In the genomic region with DNA sequence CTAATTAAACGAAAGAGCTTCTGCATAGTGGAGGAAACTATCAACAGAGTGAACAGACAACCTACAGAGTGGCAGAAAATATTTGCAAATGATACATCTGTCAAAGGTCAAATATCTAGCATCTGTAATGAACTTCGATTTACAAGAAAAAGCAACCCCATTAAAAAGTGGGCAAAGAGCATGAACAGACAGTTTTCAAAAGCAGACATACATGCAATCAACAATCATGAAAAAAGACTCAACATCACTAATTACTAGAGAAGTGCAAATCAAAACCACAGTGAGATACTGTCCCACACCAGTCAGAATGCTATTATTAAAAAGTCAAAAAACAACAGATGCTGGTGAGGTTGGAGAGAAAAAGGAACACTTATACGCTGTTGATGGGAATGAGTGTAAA, we compare ENCODE assay signal across 10 cellular contexts.
"Had no signal": no experiment of that assay in that cellular context is flagged by ENCODE, and none has a peak within 500 bp of the region (broad histone marks: within the 10 kb centered on the region; RNA-seq: fewer than 3 reads in every experiment).

No MANE protein-coding gene starts in this region.

- H3K27ac ChIP-seq: GM23248 had no signal

- DNase-seq: GM23248, GOT3, H7, H9, HCEC 1CT, HFFc6 had no signal

- FAIRE-seq: H1 had no signal

- H3K36me3 ChIP-seq: HAP-1 had no signal

- H3K4me3 ChIP-seq: GM23248, GM23338, HAP-1 had no signal

- H3K9ac ChIP-seq: GM23248 had no signal

- H3K4me2 ChIP-seq: GM23338 had no signal

- H2AFZ ChIP-seq: GM23248, GM23338 had no signal

- ATAC-seq: GM23338, HCT116 had no signal

- H3K4me1 ChIP-seq: HAP-1 had no signal
